Comparison of ENCODE assay signal across 8 cellular contexts in genomic region chr5:172768573-172769323, GRCh38. TPM values are rescaled to one million over a fixed set of nuclear protein-coding genes. Genes with fewer than 3 reads are reported as not detected.
A peak's percentile ranks its signal among the peaks of the same experiment; 100 is the strongest.
DNase-seq lines count a peak whose midpoint lies in the region; ATAC-seq lines count a peak whose summit lies in the region.

No MANE protein-coding gene starts in this region.

- no peaks in the 10 kb centered on the region for H3K79me1 ChIP-seq in neuronal stem cell (ENCODE audit: low read depth, low read length)

- H2AK5ac ChIP-seq in neuronal stem cell (ENCODE audit: low read depth, low read length), result no peak overlapping the region

- no peak overlapping the region for H3K4me2 ChIP-seq in neuronal stem cell (ENCODE audit: insufficient read depth, low read length, poor library complexity, severe bottlenecking)

- no peak overlapping the region for H4K8ac ChIP-seq in neuronal stem cell (ENCODE audit: low read depth, low read length)

- H4K91ac ChIP-seq in neuronal stem cell (ENCODE audit: low read depth, low read length, poor library complexity), result no peak overlapping the region

- no peak overlapping the region for H3K14ac ChIP-seq in neuronal stem cell (ENCODE audit: low read length)

- H3K79me2 ChIP-seq in ACC112 (ENCODE audit: control insufficient read depth, insufficient read depth, low read length, unreplicated experiment), result peaks cover 35% of the 10 kb centered on the region

- H2BK15ac ChIP-seq in neuronal stem cell (ENCODE audit: low read length), result no peak overlapping the region

- H3K27ac ChIP-seq in ACC112 (ENCODE audit: low read depth, low read length) (peak overlapping the region; percentile 94), mucosa of rectum (ENCODE audit: low read depth in 2 of 2, low read length in 2 of 2) (peak overlapping the region; percentile 100), neuronal stem cell (replicated peaks; ENCODE audit: low read length) (no peak overlapping the region)

- H2BK120ac ChIP-seq in neuronal stem cell (ENCODE audit: low read depth, low read length), result no peak overlapping the region

- H2BK5ac ChIP-seq in neuronal stem cell (ENCODE audit: low read length), result no peak overlapping the region

- H3K23ac ChIP-seq in neuronal stem cell (ENCODE audit: low read depth, low read length, poor library complexity), result no peak overlapping the region

- ATAC-seq in HG02642 (IDR thresholded peaks at IDR 0.05; ENCODE audit: poor library complexity, unreplicated experiment) (no peak), HG02852 (IDR thresholded peaks at IDR 0.05; ENCODE audit: unreplicated experiment) (no peak)

- WGBS in neuronal stem cell (ENCODE audit: extremely low coverage in 2 of 2, insufficient read length in 2 of 2, insufficient replicate concordance in 1 of 2), 2 donors, result no CpG with 5 or more reads among the region's 20 CpGs

- H3K27me3 ChIP-seq in ACC112 (ENCODE audit: insufficient read depth, low read length), result no peaks in the 10 kb centered on the region
- no peaks in the 10 kb centered on the region for H3K27me3 ChIP-seq in mucosa of rectum (ENCODE audit: control insufficient read depth in 2 of 2, insufficient read depth in 2 of 2, low read length in 2 of 2)
- H3K27me3 ChIP-seq in neuronal stem cell (ENCODE audit: control insufficient read depth in 3 of 3, insufficient read depth in 3 of 3, low read depth in 1 of 3, low read length in 3 of 3), result peaks cover 0 to 4% (median 0%) of the 10 kb centered on the region in 3 experiments

- H3K36me3 ChIP-seq in ACC112 (ENCODE audit: insufficient read depth, low read length) (peaks cover 35% of the 10 kb centered on the region), mucosa of rectum (ENCODE audit: control insufficient read depth in 2 of 2, insufficient read depth in 2 of 2, low read length in 2 of 2) (peaks cover 23 to 28% of the 10 kb centered on the region in 2 donors), neuronal stem cell (replicated peaks in 1 of 2; ENCODE audit: control insufficient read depth in 2 of 2, insufficient read depth in 2 of 2, low read length in 2 of 2) (peaks cover 16 to 31% of the 10 kb centered on the region in 2 donors)

- H2AFZ ChIP-seq in ACC112 (ENCODE audit: low read length, unreplicated experiment) (no peak overlapping the region), neuronal stem cell (ENCODE audit: low read length) (no peak overlapping the region)

- peaks cover 23% of the 10 kb centered on the region for H3K4me1 ChIP-seq in ACC112 (ENCODE audit: control insufficient read depth, insufficient read depth, low read length, unreplicated experiment)
- peaks cover 50 to 53% of the 10 kb centered on the region in 2 donors for H3K4me1 ChIP-seq in mucosa of rectum (ENCODE audit: control insufficient read depth in 2 of 2, insufficient read depth in 2 of 2, low read length in 2 of 2)
- peaks cover 21 to 35% of the 10 kb centered on the region in 2 donors for H3K4me1 ChIP-seq in neuronal stem cell (ENCODE audit: control insufficient read depth in 2 of 2, insufficient read depth in 1 of 2, low read depth in 1 of 2, low read length in 2 of 2)

- H3K9me3 ChIP-seq in mucosa of rectum (ENCODE audit: control insufficient read depth in 2 of 2, low read length in 2 of 2), result no peaks in the 10 kb centered on the region
- H3K9me3 ChIP-seq in neuronal stem cell (replicated peaks in 1 of 2; ENCODE audit: control insufficient read depth in 2 of 2, insufficient read depth in 1 of 2, low read depth in 1 of 2, low read length in 2 of 2), result peaks cover 0 to 3% of the 10 kb centered on the region in 2 donors

- DNase-seq in NCI-H460 (ENCODE audit: extremely low read depth, low read depth) (peak; percentile 71), dermis microvascular lymphatic vessel endothelial cell (ENCODE audit: low read depth in 2 of 2) (peak; percentile 50 to 55), neuronal stem cell (ENCODE audit: low spot score) (no peak), Ammon's horn (ENCODE audit: low spot score) (no peak)

- H3K9ac ChIP-seq in mucosa of rectum (ENCODE audit: low read depth in 1 of 2, low read length in 2 of 2) (peak overlapping the region; percentile 86 to 100), neuronal stem cell (ENCODE audit: low read depth, low read length, poor library complexity) (no peak overlapping the region)

- no peak overlapping the region for H2BK12ac ChIP-seq in neuronal stem cell (ENCODE audit: low read length)

- H3K4me3 ChIP-seq in ACC112 (ENCODE audit: low read depth, low read length) (peak overlapping the region; percentile 97), mucosa of rectum (ENCODE audit: low read length in 2 of 2) (peak overlapping the region; percentile 75 to 89), neuronal stem cell (ENCODE audit: low read length in 2 of 2) (peak overlapping the region in 1 of 2 donors; percentile 91)

- H3K18ac ChIP-seq in neuronal stem cell (ENCODE audit: low read length), result no peak overlapping the region

- no peak overlapping the region for H3K4ac ChIP-seq in neuronal stem cell (ENCODE audit: low read length)

RNA-seq across cellular contexts. Expression of gene DUSP1, which starts 2.2 kb away (rescaled TPM):
- 441 and 521 TPM in 2 replicates for total RNA-seq in NCI-H460 (2014; rRNA removed; shearing (Covaris generic))
- polyA plus RNA-seq in NCI-H460 (2014; cell fraction: nucleus; rRNA removed), result 109 and 130 TPM in 2 replicates
- total RNA-seq in dermis microvascular lymphatic vessel endothelial cell, result 84.5 and 139 TPM in 2 replicates
- polyA plus RNA-seq in neuronal stem cell (2013, experiment 1 of 2), result 10.2 TPM
- polyA plus RNA-seq in neuronal stem cell (2013, experiment 2 of 2), result 10.0 TPM

Comparison
In these comparisons a context has a peak if more than half of its experiments do, and no peak if none do; other contexts are left out.
1. DNase-seq: peak in NCI-H460 (single experiment) and dermis microvascular lymphatic vessel endothelial cell (2 of 2); none in neuronal stem cell (single experiment) and Ammon's horn (single experiment).